In the genomic region with DNA sequence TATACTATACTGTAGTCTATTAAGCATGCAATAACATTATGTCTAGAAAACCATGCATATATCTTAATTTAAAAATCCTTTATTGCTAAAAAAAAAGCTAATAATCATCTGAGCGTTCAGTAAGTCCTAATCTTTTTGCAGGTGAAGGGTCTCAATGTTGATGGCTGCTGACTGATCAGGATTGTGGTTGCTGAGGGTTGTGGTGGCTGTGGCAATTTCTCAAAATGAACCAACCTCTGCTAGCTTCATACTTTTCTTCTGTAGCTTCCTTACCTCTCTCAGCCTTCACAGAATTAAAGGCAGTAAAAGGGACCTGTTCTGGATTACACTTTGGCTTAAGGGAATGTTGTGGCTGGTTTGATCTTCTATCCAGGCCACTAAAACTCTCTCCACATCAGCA, we compare ENCODE assay signal across 18 cellular contexts.
A peak's percentile ranks its signal among the peaks of the same experiment; 100 is the strongest.
DNase-seq lines count a peak whose midpoint lies in the region; ATAC-seq and TF ChIP-seq lines count a peak whose summit lies in the region.
"Had no signal": no experiment of that assay in that cellular context is flagged by ENCODE, and none has a peak within 500 bp of the region (broad histone marks: within the 10 kb centered on the region; RNA-seq: fewer than 3 reads in every experiment).

No MANE protein-coding gene starts in this region.

- peaks cover 30% of the 10 kb centered on the region for H3K36me3 Mint-ChIP-seq in activated CD4-positive, alpha-beta memory T cell treated with anti-CD3 and anti-CD28 coated beads, Interleukin-2, amount 10 ng/mL, durations not matched to agents 7 days and 5 days (ENCODE audit: low read depth)
- peaks cover 52% of the 10 kb centered on the region for H3K36me3 Mint-ChIP-seq in activated CD4-positive, alpha-beta memory T cell treated with anti-CD3 and anti-CD28 coated beads for 36 hours
- H3K36me3 Mint-ChIP-seq in nephron (ENCODE audit: low read depth), result peaks cover 41% of the 10 kb centered on the region
- H3K36me3 Mint-ChIP-seq in Calu3 (ENCODE audit: insufficient read depth, unreplicated experiment), result no peaks in the 10 kb centered on the region

- H3K9me3 Mint-ChIP-seq in activated CD4-positive, alpha-beta memory T cell treated with anti-CD3 and anti-CD28 coated beads, Interleukin-2, amount 10 ng/mL, durations not matched to agents 7 days and 5 days, result peaks cover 12% of the 10 kb centered on the region
- peaks cover 16% of the 10 kb centered on the region for H3K9me3 Mint-ChIP-seq in activated CD4-positive, alpha-beta memory T cell treated with anti-CD3 and anti-CD28 coated beads for 36 hours
- H3K9me3 Mint-ChIP-seq in nephron (peaks cover 10% of the 10 kb centered on the region), Calu3 (ENCODE audit: low read depth, unreplicated experiment) (no peaks in the 10 kb centered on the region)

- intact Hi-C loops in activated CD4-positive, alpha-beta memory T cell treated with anti-CD3 and anti-CD28 coated beads for 36 hours (cut with micrococcal nuclease), result no loop called here
- intact Hi-C loops in Calu3 (cut with micrococcal nuclease; ENCODE audit: unreplicated experiment), result no loop called here

- peaks cover 12% of the 10 kb centered on the region for H3K4me1 Mint-ChIP-seq in activated CD4-positive, alpha-beta memory T cell treated with anti-CD3 and anti-CD28 coated beads, Interleukin-2, amount 10 ng/mL, durations not matched to agents 7 days and 5 days
- no peaks in the 10 kb centered on the region for H3K4me1 Mint-ChIP-seq in activated CD4-positive, alpha-beta memory T cell treated with anti-CD3 and anti-CD28 coated beads for 36 hours (ENCODE audit: low read depth)
- no peaks in the 10 kb centered on the region for H3K4me1 Mint-ChIP-seq in nephron
- H3K4me1 Mint-ChIP-seq in Calu3 (ENCODE audit: low read depth, unreplicated experiment), result no peaks in the 10 kb centered on the region
- H3K4me1 Mint-ChIP-seq: CD14-positive monocyte; CD4-positive, alpha-beta memory T cell; H9; IgD-negative memory B cell had no signal

- no peak for ATAC-seq in HG03521 (IDR thresholded peaks at IDR 0.05; ENCODE audit: unreplicated experiment)
- ATAC-seq: A549, HepG2 had no signal

- TF ChIP-seq CTCF in nephron (IDR thresholded peaks at IDR 0.05; ENCODE audit: unreplicated experiment in 3 of 3), result no peak
- TF ChIP-seq CTCF in Calu3 (IDR thresholded peaks at IDR 0.05; ENCODE audit: unreplicated experiment), result no peak

- CTCF ChIA-PET in activated CD4-positive, alpha-beta memory T cell treated with anti-CD3 and anti-CD28 coated beads, Interleukin-2, amount 10 ng/mL, durations not matched to agents 7 days and 5 days (lab: Charles Lee), result interaction anchor here (1.2 kb wide), 1 partner anchor 14 kb away, joined by 3 read pairs; no protein-coding TSS in a partner anchor
- CTCF ChIA-PET in activated CD4-positive, alpha-beta memory T cell treated with anti-CD3 and anti-CD28 coated beads for 36 hours (lab: Charles Lee), result interaction anchor here (0.7 kb wide), 1 partner anchor 1563 kb away, joined by 3 read pairs; no protein-coding TSS in a partner anchor
- CTCF ChIA-PET in Calu3 (lab: Charles Lee), result no interaction called here

- no peak overlapping the region for H3K27ac Mint-ChIP-seq in activated CD4-positive, alpha-beta memory T cell treated with anti-CD3 and anti-CD28 coated beads, Interleukin-2, amount 10 ng/mL, durations not matched to agents 7 days and 5 days
- no peak overlapping the region for H3K27ac Mint-ChIP-seq in activated CD4-positive, alpha-beta memory T cell treated with anti-CD3 and anti-CD28 coated beads for 36 hours
- peak overlapping the region in 2 of 3 experiments; percentile 4 to 20 for H3K27ac Mint-ChIP-seq in nephron
- no peak overlapping the region for H3K27ac Mint-ChIP-seq in Calu3 (ENCODE audit: unreplicated experiment)
- H3K27ac Mint-ChIP-seq: CD14-positive monocyte, IgD-negative memory B cell had no signal

- no peak overlapping the region for H3K4me3 ChIP-seq in Jurkat, Clone E6-1 (ENCODE audit: low read length)
- H3K4me3 ChIP-seq: A549 had no signal

- DNase-seq in activated CD4-positive, alpha-beta memory T cell treated with anti-CD3 and anti-CD28 coated beads, Interleukin-2, amount 10 ng/mL, durations not matched to agents 7 days and 5 days, result peak; percentile 26
- no peak for DNase-seq in activated CD4-positive, alpha-beta memory T cell treated with anti-CD3 and anti-CD28 coated beads for 36 hours
- DNase-seq in Jurkat, Clone E6-1 (ENCODE audit: low read depth, low spot score), result peak; percentile 29
- DNase-seq in pons (ENCODE audit: low spot score) (no peak), Calu3 (no peak)
- DNase-seq: AML-193; CD4-positive, alpha-beta memory T cell; DMS 273 treated with DMSO at 0.1 percent for 48 hours; DMS53; GOT3; H9; KG1 had no signal

- H3K27me3 Mint-ChIP-seq in activated CD4-positive, alpha-beta memory T cell treated with anti-CD3 and anti-CD28 coated beads, Interleukin-2, amount 10 ng/mL, durations not matched to agents 7 days and 5 days, result no peaks in the 10 kb centered on the region
- no peaks in the 10 kb centered on the region for H3K27me3 Mint-ChIP-seq in activated CD4-positive, alpha-beta memory T cell treated with anti-CD3 and anti-CD28 coated beads for 36 hours
- H3K27me3 Mint-ChIP-seq in nephron (ENCODE audit: low read depth) (no peaks in the 10 kb centered on the region), Calu3 (ENCODE audit: unreplicated experiment) (no peaks in the 10 kb centered on the region)
- H3K27me3 Mint-ChIP-seq: CD4-positive, alpha-beta memory T cell; IgD-negative memory B cell had no signal

- BruUV-seq in Calu3 (replicated peaks; lab: Mats Ljungman, UMichigan), result no TSS peak

- POLR2A ChIA-PET in activated CD4-positive, alpha-beta memory T cell treated with anti-CD3 and anti-CD28 coated beads, Interleukin-2, amount 10 ng/mL, durations not matched to agents 7 days and 5 days (lab: Charles Lee), result no interaction called here
- POLR2A ChIA-PET in activated CD4-positive, alpha-beta memory T cell treated with anti-CD3 and anti-CD28 coated beads for 36 hours (lab: Charles Lee), result no interaction called here

- no peak overlapping the region for H3K4me3 Mint-ChIP-seq in activated CD4-positive, alpha-beta memory T cell treated with anti-CD3 and anti-CD28 coated beads, Interleukin-2, amount 10 ng/mL, durations not matched to agents 7 days and 5 days
- no peak overlapping the region for H3K4me3 Mint-ChIP-seq in activated CD4-positive, alpha-beta memory T cell treated with anti-CD3 and anti-CD28 coated beads for 36 hours
- no peak overlapping the region for H3K4me3 Mint-ChIP-seq in nephron
- no peak overlapping the region for H3K4me3 Mint-ChIP-seq in Calu3 (ENCODE audit: low read depth, unreplicated experiment)
- H3K4me3 Mint-ChIP-seq: CD14-positive monocyte; CD4-positive, alpha-beta memory T cell; H9; IgD-negative memory B cell had no signal

Comparison
In these comparisons a context has a peak if more than half of its experiments do, and no peak if none do; other contexts are left out.
1. DNase-seq: peak in activated CD4-positive, alpha-beta memory T cell treated with anti-CD3 and anti-CD28 coated beads, Interleukin-2, amount 10 ng/mL, durations not matched to agents 7 days and 5 days (single experiment) and Jurkat, Clone E6-1 (single experiment); none in activated CD4-positive, alpha-beta memory T cell treated with anti-CD3 and anti-CD28 coated beads for 36 hours (single experiment), pons (single experiment) and Calu3 (single experiment).
2. H3K27ac Mint-ChIP-seq: peak in nephron (2 of 3); none in activated CD4-positive, alpha-beta memory T cell treated with anti-CD3 and anti-CD28 coated beads, Interleukin-2, amount 10 ng/mL, durations not matched to agents 7 days and 5 days (single experiment), activated CD4-positive, alpha-beta memory T cell treated with anti-CD3 and anti-CD28 coated beads for 36 hours (single experiment) and Calu3 (single experiment).